14 cellular contexts compared by ENCODE assay signal in genomic region chrX:102339312-102340298, GRCh38.
DNase-seq lines count a peak whose midpoint lies in the region; ATAC-seq lines count a peak whose summit lies in the region.
"Had no signal": no experiment of that assay in that cellular context is flagged by ENCODE, and none has a peak within 500 bp of the region (broad histone marks: within the 10 kb centered on the region; RNA-seq: fewer than 3 reads in every experiment).

No MANE protein-coding gene starts in this region.

- H2AFZ ChIP-seq in mesenchymal stem cell (ENCODE audit: low read depth, low read length): no peak overlapping the region
- H2AFZ ChIP-seq: parathyroid adenoma had no signal

- ATAC-seq in GM18508 (IDR thresholded peaks at IDR 0.05; ENCODE audit: insufficient read depth, unreplicated experiment): peak; percentile 62
- ATAC-seq: left lobe of liver had no signal

- H3K4me3 ChIP-seq in mesenchymal stem cell (ENCODE audit: insufficient read depth in 1 of 2, low read depth in 1 of 2, low read length in 2 of 2): no peak overlapping the region
- H3K4me3 ChIP-seq: tibial artery had no signal

- H3K4ac ChIP-seq in mesenchymal stem cell (ENCODE audit: low read depth in 1 of 2, low read length in 2 of 2): no peak overlapping the region

- H2BK12ac ChIP-seq in mesenchymal stem cell (ENCODE audit: low read length in 2 of 2): no peak overlapping the region

- no peak overlapping the region for H3K18ac ChIP-seq in mesenchymal stem cell (ENCODE audit: low read depth in 1 of 2, low read length in 2 of 2)

- no peak overlapping the region for H3K27ac ChIP-seq in mesenchymal stem cell (ENCODE audit: low read length, poor library complexity, severe bottlenecking)
- H3K27ac ChIP-seq: tibial artery had no signal

- 83% methylated on average over 9 of the region's 19 CpGs for WGBS in mesenchymal stem cell

- no peak overlapping the region for H2BK15ac ChIP-seq in mesenchymal stem cell (ENCODE audit: low read depth, poor library complexity, severe bottlenecking)

- H4K91ac ChIP-seq in mesenchymal stem cell (ENCODE audit: low read length): no peak overlapping the region

- DNase-seq in Caki2 (ENCODE audit: low read depth) (peak; percentile 10), SW480 (ENCODE audit: low spot score) (peak; percentile 1), mesenteric fat pad (ENCODE audit: low spot score) (peak; percentile 73), H4 (ENCODE audit: low spot score) (no peak), COR-L47 (lab: John Stamatoyannopoulos, UW) (no peak), mesenchymal stem cell (no peak)
- DNase-seq: caudate nucleus, EL, NCI-H526 treated with DMSO at 0.1 percent for 48 hours, SW 1271, tibial artery had no signal

- in situ Hi-C loops in Caki2 (cut with HindIII; ENCODE audit: low pct_unique_long_range_greater_than_20kb, low sequenced_read_pairs): no loop called here

- H4K8ac ChIP-seq in mesenchymal stem cell (ENCODE audit: low read length): no peak overlapping the region

- H2AK5ac ChIP-seq in mesenchymal stem cell (ENCODE audit: low read length, severe bottlenecking): no peak overlapping the region

- no peaks in the 10 kb centered on the region for H3K79me1 ChIP-seq in mesenchymal stem cell (replicated peaks; ENCODE audit: low read length, poor library complexity, severe bottlenecking)

- H3K23ac ChIP-seq in mesenchymal stem cell (ENCODE audit: low read length in 2 of 2): no peak overlapping the region

- no peak overlapping the region for H3K14ac ChIP-seq in mesenchymal stem cell (ENCODE audit: low read length in 2 of 2)

- no peaks in the 10 kb centered on the region for H3K36me3 ChIP-seq in mesenchymal stem cell (ENCODE audit: control insufficient read depth in 1 of 2, insufficient read depth in 2 of 2, low read depth in 1 of 2, low read length in 2 of 2)
- H3K36me3 ChIP-seq: tibial artery had no signal

- H3K27me3 ChIP-seq in mesenchymal stem cell (ENCODE audit: control insufficient read depth in 1 of 2, insufficient read depth in 1 of 2, low read length in 2 of 2): peaks cover 0 to 24% of the 10 kb centered on the region in 2 experiments
- H3K27me3 ChIP-seq: tibial artery had no signal

- H2BK120ac ChIP-seq in mesenchymal stem cell (ENCODE audit: low read depth, low read length): no peak overlapping the region

- no peaks in the 10 kb centered on the region for H3K9me3 ChIP-seq in mesenchymal stem cell (ENCODE audit: control insufficient read depth, low read length)
- H3K9me3 ChIP-seq: tibial artery had no signal

- no peak overlapping the region for H3K4me2 ChIP-seq in mesenchymal stem cell (ENCODE audit: low read length, poor library complexity, severe bottlenecking)

- no peak overlapping the region for H2BK5ac ChIP-seq in mesenchymal stem cell (ENCODE audit: low read depth, low read length, poor library complexity, severe bottlenecking)

- H3K4me1 ChIP-seq in mesenchymal stem cell (ENCODE audit: control insufficient read depth, insufficient read depth, low read depth, low read length): no peaks in the 10 kb centered on the region
- H3K4me1 ChIP-seq: parathyroid adenoma, tibial artery had no signal

- no peak overlapping the region for H3K9ac ChIP-seq in mesenchymal stem cell (ENCODE audit: low read length)
- H3K9ac ChIP-seq: parathyroid adenoma had no signal

Comparison
In these comparisons a context has a peak if more than half of its experiments do, and no peak if none do; other contexts are left out.
1. DNase-seq: peak in Caki2 (single experiment), SW480 (single experiment) and mesenteric fat pad (single experiment); none in H4 (single experiment), COR-L47 (single experiment) and mesenchymal stem cell (single experiment).